In genomic region chr2:149077861-149078260, GRCh38 we compare ENCODE assay signal across 20 cellular contexts. TPM values are rescaled to one million over a fixed set of nuclear protein-coding genes. Genes with fewer than 3 reads are reported as not detected.
"Had no signal": no experiment of that assay in that cellular context is flagged by ENCODE, and none has a peak within 500 bp of the region (broad histone marks: within the 10 kb centered on the region; RNA-seq: fewer than 3 reads in every experiment).

No MANE protein-coding gene starts in this region.

- H3K27ac Mint-ChIP-seq: activated CD4-positive, alpha-beta T cell treated with anti-CD3 and anti-CD28 coated beads, Interleukin-2, amount 10 ng/mL, durations not matched to agents 24 days and 14 days; activated CD8-positive, alpha-beta T cell treated with anti-CD3 and anti-CD28 coated beads, Interleukin-2, amount 10 ng/mL, durations not matched to agents 7 days and 5 days; activated naive CD8-positive, alpha-beta T cell; T-helper 1 cell treated with Interleukin-12 subunit alpha and Interleukin-12 subunit beta and Interleukin-4 antibody, amounts not matched to agents 30 μg/mL and 1 μg/mL, for 36 hours had no signal

- H3K36me3 Mint-ChIP-seq: activated naive CD8-positive, alpha-beta T cell had no signal

- H3K27ac ChIP-seq: body of pancreas, colonic mucosa, esophagus muscularis mucosa, neutrophil, tibial artery, vagina had no signal

- H3K27me3 ChIP-seq: body of pancreas, colonic mucosa, esophagus muscularis mucosa, neutrophil, tibial artery, vagina had no signal

- H3K4me1 ChIP-seq: colonic mucosa, esophagus muscularis mucosa had no signal

- H3K4me3 ChIP-seq: body of pancreas, colonic mucosa, esophagus muscularis mucosa, tibial artery, vagina had no signal

- DNase-seq: activated CD4-positive, alpha-beta T cell treated with anti-CD3 and anti-CD28 coated beads, Interleukin-2, amount 10 ng/mL, durations not matched to agents 24 days and 14 days; activated CD4-positive, CD25-positive, alpha-beta regulatory T cell; activated CD8-positive, alpha-beta memory T cell treated with anti-CD3 and anti-CD28 coated beads, Interleukin-2, amount 50 U/mL, for 4 hours; activated CD8-positive, alpha-beta T cell treated with anti-CD3 and anti-CD28 coated beads, Interleukin-2, amount 10 ng/mL, durations not matched to agents 7 days and 5 days; activated gamma-delta T cell; activated T-cell treated with anti-CD3 and anti-CD28 coated beads, Interleukin-2, amount 50 U/mL, for 48 hours; amniotic stem cell; body of pancreas; central memory CD4-positive, alpha-beta T cell; colonic mucosa; midbrain; stimulated activated CD4-positive, alpha-beta T cell treated with anti-CD3 and anti-CD28 coated beads, Interleukin-4, amount 100 ng/mL, for 1 hour; stimulated activated naive CD4-positive, alpha-beta T cell; tibial artery had no signal

- H3K9me3 ChIP-seq: body of pancreas, colonic mucosa, esophagus muscularis mucosa, neutrophil, tibial artery, vagina had no signal

- ATAC-seq: activated CD8-positive, alpha-beta T cell treated with anti-CD3 and anti-CD28 coated beads, Interleukin-2, amount 10 ng/mL, durations not matched to agents 7 days and 5 days; body of pancreas had no signal

- H3K36me3 ChIP-seq: colonic mucosa, esophagus muscularis mucosa, neutrophil, tibial artery, vagina had no signal

- H3K9me3 Mint-ChIP-seq: activated CD4-positive, alpha-beta T cell treated with anti-CD3 and anti-CD28 coated beads, Interleukin-2, amount 10 ng/mL, durations not matched to agents 24 days and 14 days; T-helper 1 cell treated with Interleukin-12 subunit alpha and Interleukin-12 subunit beta and Interleukin-4 antibody, amounts not matched to agents 30 μg/mL and 1 μg/mL, for 36 hours had no signal

- H3K4me3 Mint-ChIP-seq: activated CD4-positive, alpha-beta T cell treated with anti-CD3 and anti-CD28 coated beads, Interleukin-2, amount 10 ng/mL, durations not matched to agents 24 days and 14 days; activated CD8-positive, alpha-beta T cell treated with anti-CD3 and anti-CD28 coated beads, Interleukin-2, amount 10 ng/mL, durations not matched to agents 7 days and 5 days; activated naive CD8-positive, alpha-beta T cell; T-helper 1 cell treated with Interleukin-12 subunit alpha and Interleukin-12 subunit beta and Interleukin-4 antibody, amounts not matched to agents 30 μg/mL and 1 μg/mL, for 36 hours had no signal

- H3K4me1 Mint-ChIP-seq: activated CD4-positive, alpha-beta T cell treated with anti-CD3 and anti-CD28 coated beads, Interleukin-2, amount 10 ng/mL, durations not matched to agents 24 days and 14 days had no signal

RNA-seq across cellular contexts. Expression of gene LYPD6B, which starts 39.4 kb away (rescaled TPM):
- total RNA-seq: activated CD4-positive, alpha-beta T cell treated with anti-CD3 and anti-CD28 coated beads, Interleukin-2, amount 10 ng/mL, durations not matched to agents 24 days and 14 days; activated CD8-positive, alpha-beta T cell treated with anti-CD3 and anti-CD28 coated beads, Interleukin-2, amount 10 ng/mL, durations not matched to agents 7 days and 5 days; esophagus muscularis mucosa; subcutaneous adipose tissue had no signal
